In the genomic region with DNA sequence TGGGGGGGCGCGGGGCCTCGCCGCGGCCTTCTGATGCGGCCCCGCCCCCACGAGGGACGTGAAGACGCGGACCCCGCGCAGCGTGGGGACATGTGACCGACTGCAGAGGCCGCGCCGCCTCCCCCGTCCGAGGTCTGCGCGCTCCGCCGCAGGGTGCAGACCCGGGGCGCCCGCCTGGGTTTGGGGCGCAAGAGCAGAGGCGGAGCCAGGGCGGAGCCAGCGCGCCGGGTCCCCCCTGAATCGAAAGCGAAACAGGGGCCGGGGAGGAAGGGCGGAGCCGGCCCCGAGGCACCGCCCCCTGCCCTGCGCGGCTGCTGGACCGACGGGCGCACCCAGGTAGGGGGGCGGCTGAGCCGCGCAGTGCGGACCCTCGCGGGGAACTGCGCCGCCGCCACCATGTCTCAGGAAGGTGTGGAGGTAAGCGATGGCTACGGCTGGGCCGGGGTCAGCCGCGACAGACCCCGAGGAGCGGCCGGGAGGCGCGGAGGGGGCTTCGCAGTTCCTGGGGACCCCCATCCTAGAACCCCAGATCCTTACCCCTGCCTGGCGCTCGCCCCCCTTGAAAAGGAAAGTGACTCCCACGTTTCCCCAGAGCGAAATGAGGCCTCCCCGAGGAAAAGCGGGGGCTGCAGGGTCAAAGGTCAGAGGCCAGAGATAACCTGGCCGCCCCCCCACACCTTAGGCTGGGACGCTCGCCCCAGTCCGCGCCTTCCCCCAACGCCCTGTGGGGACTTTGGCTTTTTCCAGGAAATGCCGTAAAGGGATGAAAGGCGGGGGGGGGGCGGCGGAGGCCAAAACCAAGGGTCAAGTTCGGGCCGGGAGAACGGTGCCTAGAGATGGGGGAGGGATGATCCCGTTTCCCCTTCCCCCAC, we compare ENCODE assay signal across 8 cellular contexts. TPM values are rescaled to one million over a fixed set of nuclear protein-coding genes. Genes with fewer than 3 reads are reported as not detected.
DNase-seq lines count a peak whose midpoint lies in the region; ATAC-seq and TF ChIP-seq lines count a peak whose summit lies in the region.

A gene (plus strand): TSS at position 286 of the 872 bp plus-strand sequence. CDS start 111 bp downstream, at position 397.

- peak within 1 kb of the TSS; percentile 62 for H3K4me3 ChIP-seq in cardiac muscle cell
- H3K4me3 ChIP-seq in trophoblast cell (ENCODE audit: low read depth, low read length) = peak within 1 kb of the TSS; percentile 63
- peak within 1 kb of the TSS; percentile 53 to 100 (median 75) for H3K4me3 ChIP-seq in thyroid gland (replicated peaks in 1 of 3)

- peak within 1 kb of the TSS; percentile 40 for H4K12ac ChIP-seq in trophoblast cell (ENCODE audit: low read depth, low read length)

- H2BK12ac ChIP-seq in trophoblast cell (ENCODE audit: low read length) = no peak within 1 kb of the TSS

- H3K4me2 ChIP-seq in trophoblast cell (ENCODE audit: low read length) = peak within 1 kb of the TSS; percentile 81

- H3K9ac ChIP-seq in trophoblast cell (ENCODE audit: low read length) = peak within 1 kb of the TSS; percentile 23

- no peak within 1 kb of the TSS for H3K18ac ChIP-seq in trophoblast cell (ENCODE audit: low read length)

- peak; percentile 70 for TF ChIP-seq POLR2A in GM19193 (IDR thresholded peaks at IDR 0.05; ENCODE audit: extremely low read depth, insufficient read depth, insufficient read length)
- TF ChIP-seq POLR2A in thyroid gland (IDR thresholded peaks at IDR 0.05) = peak in 1 of 2 donors; percentile 51

- no CpG with 5 or more reads among the region's 85 CpGs for WGBS in trophoblast cell (ENCODE audit: extremely low coverage, insufficient coverage, insufficient read length)
- WGBS in thyroid gland, 2 donors = 0 to 1% methylated on average over 26 to 37 of the region's 85 CpGs

- TF ChIP-seq CTCF in AG09319 (IDR thresholded peaks at IDR 0.05; ENCODE audit: low read depth, low read length) = no peak
- no peak for TF ChIP-seq CTCF in cardiac muscle cell (IDR thresholded peaks at IDR 0.05; ENCODE audit: low read depth, low read length)
- no peak for TF ChIP-seq CTCF in thyroid gland (IDR thresholded peaks at IDR 0.05)

- peak; percentile 63 for ATAC-seq in HG03469 (IDR thresholded peaks at IDR 0.05; ENCODE audit: unreplicated experiment)

- no peak within 1 kb of the TSS for H3K14ac ChIP-seq in trophoblast cell (ENCODE audit: low read length)

- no peak within 1 kb of the TSS for H2BK5ac ChIP-seq in trophoblast cell (ENCODE audit: low read depth, low read length, poor library complexity)

- no peak within 1 kb of the TSS for H2BK120ac ChIP-seq in trophoblast cell (ENCODE audit: insufficient read depth, low read length, poor library complexity)

- intact Hi-C loops in thyroid gland (cut with DNase I) = no loop called here

- H4K91ac ChIP-seq in trophoblast cell (ENCODE audit: low read depth, low read length) = no peak within 1 kb of the TSS

- no peaks in the 10 kb centered on the region for H3K79me2 ChIP-seq in trophoblast cell (ENCODE audit: control insufficient read depth, insufficient read depth, low read length, poor library complexity)

- H3K79me1 ChIP-seq in trophoblast cell (ENCODE audit: low read length) = no peaks in the 10 kb centered on the region

- H2AK5ac ChIP-seq in trophoblast cell (ENCODE audit: low read length) = no peak within 1 kb of the TSS

- H3K23ac ChIP-seq in trophoblast cell (ENCODE audit: low read length) = no peak within 1 kb of the TSS

- peak within 1 kb of the TSS; percentile 61 for H2AFZ ChIP-seq in trophoblast cell (ENCODE audit: insufficient read depth, low read length, poor library complexity)

- no peaks in the 10 kb centered on the region for H3K4me1 ChIP-seq in cardiac muscle cell (ENCODE audit: low read depth)
- H3K4me1 ChIP-seq in trophoblast cell (ENCODE audit: control insufficient read depth in 1 of 2, insufficient read depth in 2 of 2, low read length in 2 of 2) = peaks cover 3 to 4% of the 10 kb centered on the region in 2 experiments
- H3K4me1 ChIP-seq in thyroid gland = peaks cover 6% of the 10 kb centered on the region in 2 donors

- H3K9me3 ChIP-seq in cardiac muscle cell (ENCODE audit: low read depth) (no peaks in the 10 kb centered on the region), trophoblast cell (ENCODE audit: insufficient read depth, low read depth, low read length) (peaks cover 5% of the 10 kb centered on the region), thyroid gland (no peaks in the 10 kb centered on the region)

- H4K8ac ChIP-seq in trophoblast cell (ENCODE audit: low read depth, low read length) = peak within 1 kb of the TSS; percentile 57

- H3K36me3 ChIP-seq in cardiac muscle cell (no peaks in the 10 kb centered on the region), trophoblast cell (ENCODE audit: control insufficient read depth in 1 of 2, insufficient read depth in 2 of 2, low read length in 2 of 2) (no peaks in the 10 kb centered on the region), thyroid gland (no peaks in the 10 kb centered on the region)

- no peak within 1 kb of the TSS for H3K4ac ChIP-seq in trophoblast cell (ENCODE audit: low read depth, low read length)

- H3K27ac ChIP-seq in cardiac muscle cell = no peak within 1 kb of the TSS
- no peak within 1 kb of the TSS for H3K27ac ChIP-seq in trophoblast cell (ENCODE audit: low read depth, low read length)
- peak within 1 kb of the TSS; percentile 78 to 90 (median 87) for H3K27ac ChIP-seq in thyroid gland

- peak; percentile 24 for DNase-seq in AG09319 (ENCODE audit: extremely low read depth, low read depth)
- peak; percentile 37 for DNase-seq in SKM-1 treated with dmso at 0.1 percent for 144 hours (lab: John Stamatoyannopoulos, UW; ENCODE audit: unreplicated experiment)
- DNase-seq in activated naive CD8-positive, alpha-beta T cell treated with anti-CD3 and anti-CD28 coated beads, Interleukin-2, amount 50 U/mL, for 16 hours (ENCODE audit: low read depth, low spot score) = peak; percentile 56
- DNase-seq in cardiac muscle cell (ENCODE audit: low read depth in 1 of 2, low spot score in 1 of 2) = peak; percentile 42 to 71
- DNase-seq in trophoblast cell = peak in 1 of 2 donors; percentile 21
- DNase-seq in thyroid gland = peak; percentile 71 to 72

- H3K27me3 ChIP-seq in cardiac muscle cell (peaks cover 32% of the 10 kb centered on the region), trophoblast cell (ENCODE audit: insufficient read depth, low read length) (peaks cover 19% of the 10 kb centered on the region), thyroid gland (no peaks in the 10 kb centered on the region)

RNA-seq across cellular contexts. Expression of the gene that starts here (rescaled TPM):
- total RNA-seq in cardiac muscle cell = 3.4 and 7.8 TPM in 2 replicates
- 2.2 and 4.8 TPM in 2 replicates for polyA plus RNA-seq in cardiac muscle cell
- 1.2 and 1.3 TPM in 2 replicates for polyA plus RNA-seq in trophoblast cell (2013)
- total RNA-seq in thyroid gland = 10 to 100 TPM; 18.5 to 46.1 (median 32.6) TPM

Comparison
In these comparisons a context has a peak if more than half of its experiments do, and no peak if none do; other contexts are left out.
1. H3K27ac ChIP-seq: peak in thyroid gland (3 of 3); none in cardiac muscle cell (single experiment) and trophoblast cell (single experiment).
2. Peak in every context shown above with its lines, with median percentiles within 50 percentile points of each other: H3K4me3 ChIP-seq.